ENCODE assay signal across 28 cellular contexts in genomic region chr7:9127901-9128300, GRCh38.
"Had no signal": no experiment of that assay in that cellular context is flagged by ENCODE, and none has a peak within 500 bp of the region (broad histone marks: within the 10 kb centered on the region; RNA-seq: fewer than 3 reads in every experiment).

No MANE protein-coding gene starts in this region.

- H3K9me3 ChIP-seq: MG63 had no signal

- H3K27me3 ChIP-seq: MG63 had no signal

- H3K36me3 ChIP-seq: MG63 had no signal

- DNase-seq: Kasumi-1, KG1, MG63, NCI-H1048, NCI-H1092 treated with DMSO at 0.1 percent for 48 hours, NCI-H1105 treated with DMSO at 0.1 percent for 48 hours, NCI-H1417, NCI-H1436, NCI-H146, NCI-H1694, NCI-H187 treated with DMSO at 0.1 percent for 48 hours, NCI-H2029 treated with DMSO at 0.1 percent for 48 hours, NCI-H2081 treated with DMSO at 0.1 percent for 48 hours, NCI-H2171 treated with DMSO at 0.1 percent for 48 hours, NCI-H2227 treated with DMSO at 0.1 percent for 48 hours, NCI-H345, NCI-H446, NCI-H510A treated with DMSO at 0.1 percent for 48 hours, NCI-H526, NCI-H69, NCI-H82, PC-9, Right ventricle myocardium superior, RPMI8226, SHP77 treated with DMSO at 0.1 percent for 48 hours, T-cell, T-helper 17 cell had no signal

- H3K4me3 ChIP-seq: MG63, PC-9, SK-N-MC had no signal

- H3K27ac ChIP-seq: PC-9, SK-N-MC had no signal
